16 cellular contexts compared by ENCODE assay signal in the genomic region with DNA sequence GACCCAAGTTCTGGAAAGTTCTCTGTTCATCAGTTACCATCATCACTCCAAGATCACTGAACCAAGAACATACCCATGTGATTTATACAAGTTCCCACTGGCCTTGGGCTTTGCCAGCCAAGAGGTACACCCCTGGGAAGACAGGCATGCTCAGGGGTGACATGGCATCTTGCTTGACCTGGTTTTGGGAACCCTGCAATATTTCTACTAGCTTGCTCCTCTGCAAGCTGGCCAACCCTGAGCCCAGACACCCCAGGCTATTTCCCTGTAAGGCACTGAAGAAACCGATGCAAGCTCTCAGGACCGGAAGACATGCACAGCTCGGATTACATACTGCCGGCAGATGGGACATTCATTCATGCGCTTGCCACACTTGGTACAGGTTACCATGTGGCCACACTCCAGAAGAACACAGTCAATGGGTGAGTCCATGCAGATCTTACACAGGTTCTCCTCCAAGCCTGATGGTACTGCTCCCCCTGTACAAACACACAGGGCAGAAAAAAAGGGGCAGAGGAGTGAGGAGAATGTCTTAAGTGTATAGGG. TPM values are rescaled to one million over a fixed set of nuclear protein-coding genes. Genes with fewer than 3 reads are reported as not detected.
DNase-seq lines count a peak whose midpoint lies in the region; ATAC-seq, FAIRE-seq and TF ChIP-seq lines count a peak whose summit lies in the region.
"Had no signal": no experiment of that assay in that cellular context is flagged by ENCODE, and none has a peak within 500 bp of the region (broad histone marks: within the 10 kb centered on the region; RNA-seq: fewer than 3 reads in every experiment).

No MANE protein-coding gene starts in this region.

- H3K4me3 Mint-ChIP-seq in natural killer cell treated with Interleukin-12 subunit alpha and Interleukin-12 subunit beta and Interleukin-15 and Interleukin-18, amount 100 ng/mL, for 72 hours: no peak overlapping the region
- H3K4me3 Mint-ChIP-seq in natural killer cell: no peak overlapping the region
- no peak overlapping the region for H3K4me3 Mint-ChIP-seq in glutamatergic neuron (ENCODE audit: unreplicated experiment)
- H3K4me3 Mint-ChIP-seq: activated naive CD4-positive, alpha-beta T cell treated with anti-CD3 and anti-CD28 coated beads, Interleukin-2, amount 50 U/mL, for 24 hours had no signal

- H3K36me3 ChIP-seq in stomach: peaks cover 36 to 97% (median 82%) of the 10 kb centered on the region in 4 donors
- peaks cover 10 to 100% (median 12%) of the 10 kb centered on the region in 3 donors for H3K36me3 ChIP-seq in esophagus squamous epithelium
- H3K36me3 ChIP-seq: ovary had no signal

- TF ChIP-seq CTCF in natural killer cell (IDR thresholded peaks at IDR 0.05): no peak
- no peak for TF ChIP-seq CTCF in glutamatergic neuron (IDR thresholded peaks at IDR 0.05; ENCODE audit: partially characterized antibody, unreplicated experiment)
- TF ChIP-seq CTCF in stomach (IDR thresholded peaks at IDR 0.05): no peak
- TF ChIP-seq CTCF in esophagus squamous epithelium (IDR thresholded peaks at IDR 0.05): no peak

- peak in 1 of 2 donors; percentile 17 for ATAC-seq in natural killer cell treated with Interleukin-12 subunit alpha and Interleukin-12 subunit beta and Interleukin-15 and Interleukin-18, amount 100 ng/mL, for 72 hours
- ATAC-seq in natural killer cell: no peak

- H3K27ac Mint-ChIP-seq in natural killer cell treated with Interleukin-12 subunit alpha and Interleukin-12 subunit beta and Interleukin-15 and Interleukin-18, amount 100 ng/mL, for 72 hours: peak overlapping the region; percentile 28 to 39
- no peak overlapping the region for H3K27ac Mint-ChIP-seq in natural killer cell
- H3K27ac Mint-ChIP-seq in glutamatergic neuron (ENCODE audit: unreplicated experiment): peak overlapping the region; percentile 7

- no peaks in the 10 kb centered on the region for H3K9me3 Mint-ChIP-seq in natural killer cell treated with Interleukin-12 subunit alpha and Interleukin-12 subunit beta and Interleukin-15 and Interleukin-18, amount 100 ng/mL, for 72 hours
- H3K9me3 Mint-ChIP-seq in natural killer cell: no peaks in the 10 kb centered on the region
- no peaks in the 10 kb centered on the region for H3K9me3 Mint-ChIP-seq in glutamatergic neuron (ENCODE audit: unreplicated experiment)
- H3K9me3 Mint-ChIP-seq: activated naive CD4-positive, alpha-beta T cell treated with anti-CD3 and anti-CD28 coated beads, Interleukin-2, amount 50 U/mL, for 24 hours had no signal

- H3K27me3 ChIP-seq in stomach (no peaks in the 10 kb centered on the region), esophagus squamous epithelium (no peaks in the 10 kb centered on the region)
- H3K27me3 ChIP-seq: ovary, testis had no signal

- no peak for FAIRE-seq in GM12891 (lab: Jason Lieb, UNC)
- FAIRE-seq: endometrium had no signal

- WGBS in stomach, 5 donors: 71 to 87% (median 75%) methylated on average over 3 to 5 of the region's 5 CpGs
- 70 to 97% methylated on average over 4 to 5 of the region's 5 CpGs for WGBS in esophagus squamous epithelium, 2 donors

- peaks cover 7 to 8% of the 10 kb centered on the region in 2 donors for H3K4me1 Mint-ChIP-seq in natural killer cell treated with Interleukin-12 subunit alpha and Interleukin-12 subunit beta and Interleukin-15 and Interleukin-18, amount 100 ng/mL, for 72 hours (ENCODE audit: low read depth in 2 of 2)
- H3K4me1 Mint-ChIP-seq in natural killer cell: no peaks in the 10 kb centered on the region
- H3K4me1 Mint-ChIP-seq in glutamatergic neuron (ENCODE audit: low read depth, unreplicated experiment): peaks cover 36% of the 10 kb centered on the region

- H3K27ac ChIP-seq in stomach: no peak overlapping the region
- H3K27ac ChIP-seq in esophagus squamous epithelium: no peak overlapping the region
- H3K27ac ChIP-seq: ovary, testis had no signal

- no peak overlapping the region for H3K4me3 ChIP-seq in stomach
- H3K4me3 ChIP-seq in esophagus squamous epithelium: no peak overlapping the region
- H3K4me3 ChIP-seq: ovary, testis had no signal

- H3K4me1 ChIP-seq in stomach (no peaks in the 10 kb centered on the region), esophagus squamous epithelium (peaks cover 0 to 6% (median 0%) of the 10 kb centered on the region in 3 donors)

- intact Hi-C loops in natural killer cell (cut with micrococcal nuclease): no loop called here
- intact Hi-C loops in stomach (cut with DNase I; ENCODE audit: low total_unique reads): no loop called here
- intact Hi-C loops in esophagus squamous epithelium (cut with DNase I): no loop called here

- peaks cover 18% of the 10 kb centered on the region for H3K36me3 Mint-ChIP-seq in natural killer cell treated with Interleukin-12 subunit alpha and Interleukin-12 subunit beta and Interleukin-15 and Interleukin-18, amount 100 ng/mL, for 72 hours
- H3K36me3 Mint-ChIP-seq in natural killer cell (peaks cover 7% of the 10 kb centered on the region), glutamatergic neuron (ENCODE audit: unreplicated experiment) (no peaks in the 10 kb centered on the region)

- TF ChIP-seq POLR2A in stomach (IDR thresholded peaks at IDR 0.05) (no peak), GM12891 (IDR thresholded peaks at IDR 0.05; ENCODE audit: low read depth, low read length) (no peak), esophagus squamous epithelium (IDR thresholded peaks at IDR 0.05) (no peak)

- no peak for DNase-seq in natural killer cell treated with Interleukin-12 subunit alpha and Interleukin-12 subunit beta and Interleukin-15 and Interleukin-18, amount 100 ng/mL, for 72 hours (ENCODE audit: low spot score)
- DNase-seq in natural killer cell: no peak
- peak; percentile 30 for DNase-seq in NCI-H510A treated with DMSO at 0.1 percent for 48 hours (lab: John Stamatoyannopoulos, UW)
- DNase-seq in glutamatergic neuron: no peak
- no peak for DNase-seq in stomach
- no peak for DNase-seq in GM12891 (ENCODE audit: insufficient read length, low spot score)
- DNase-seq in esophagus squamous epithelium (lab: John Stamatoyannopoulos, UW): no peak
- DNase-seq in mucosa of gallbladder (ENCODE audit: low spot score): no peak
- DNase-seq: central memory CD4-positive, alpha-beta T cell; foreskin melanocyte; mesendoderm; NCI-H1930; ovary; testis had no signal

- TF ChIP-seq EP300 in stomach (IDR thresholded peaks at IDR 0.05): no peak

- no peaks in the 10 kb centered on the region for H3K27me3 Mint-ChIP-seq in natural killer cell treated with Interleukin-12 subunit alpha and Interleukin-12 subunit beta and Interleukin-15 and Interleukin-18, amount 100 ng/mL, for 72 hours
- H3K27me3 Mint-ChIP-seq in natural killer cell (ENCODE audit: low read depth in 2 of 2): no peaks in the 10 kb centered on the region
- H3K27me3 Mint-ChIP-seq in glutamatergic neuron (ENCODE audit: unreplicated experiment): peaks cover 9% of the 10 kb centered on the region
- H3K27me3 Mint-ChIP-seq: activated naive CD4-positive, alpha-beta T cell treated with anti-CD3 and anti-CD28 coated beads, Interleukin-2, amount 50 U/mL, for 24 hours had no signal

- H3K9me3 ChIP-seq in stomach: no peaks in the 10 kb centered on the region
- no peaks in the 10 kb centered on the region for H3K9me3 ChIP-seq in esophagus squamous epithelium
- H3K9me3 ChIP-seq: ovary, testis had no signal

TF ChIP-seq in GM12891, 5 proteins besides CTCF, POLR2A, EP300 and RAD21:
- no peak for TF ChIP-seq TAF1 (IDR thresholded peaks at IDR 0.05; ENCODE audit: low read depth, low read length)

RNA-seq across cellular contexts. Expression of a gene that starts 31.4 kb away (rescaled TPM):
- 10 to 100 TPM; 65.8 to 89.4 TPM for total RNA-seq in natural killer cell treated with Interleukin-12 subunit alpha and Interleukin-12 subunit beta and Interleukin-15 and Interleukin-18, amount 100 ng/mL, for 72 hours
- total RNA-seq in natural killer cell (10 to 100 TPM; 70.2 to 83.7 (median 72.0) TPM), glutamatergic neuron (ENCODE audit: unreplicated experiment) (93.3 TPM), stomach (100 to 1,000 TPM in 1 of 5 donors, 10 to 100 TPM in 4; 20.3 to 212 (median 39.5) TPM), esophagus squamous epithelium (10 to 100 TPM; 18.9 to 32.6 (median 26.6) TPM), mucosa of gallbladder (39.1 TPM)
- 1 to 10 TPM; 4.7 to 7.8 (median 5.8) TPM for polyA plus RNA-seq in stomach
- polyA plus RNA-seq in GM12891 (2012; ENCODE audit: low read depth, missing spikeins): 9.5 TPM

RNA-seq across cellular contexts. Expression of a gene that starts 50.4 kb away (rescaled TPM):
- 10 to 100 TPM; 21.0 to 29.5 TPM for total RNA-seq in natural killer cell treated with Interleukin-12 subunit alpha and Interleukin-12 subunit beta and Interleukin-15 and Interleukin-18, amount 100 ng/mL, for 72 hours
- total RNA-seq in natural killer cell (10 to 100 TPM; 33.2 to 44.4 (median 34.3) TPM), glutamatergic neuron (ENCODE audit: unreplicated experiment) (19.1 TPM), stomach (10 to 100 TPM in 2 of 5 donors, 1 to 10 TPM in 3; 7.7 to 20.2 (median 8.5) TPM), esophagus squamous epithelium (10 to 100 TPM in 2 of 4 donors, 1 to 10 TPM in 2; 6.1 to 13.4 (median 9.2) TPM), mucosa of gallbladder (12.0 TPM)
- 10 to 100 TPM in 1 of 3 donors, 1 to 10 TPM in 2; 9.0 to 10.7 (median 9.8) TPM for polyA plus RNA-seq in stomach
- polyA plus RNA-seq in GM12891 (2012; ENCODE audit: low read depth, missing spikeins): 7.4 TPM

RNA-seq across cellular contexts. Expression of a gene that starts 50.5 kb away (rescaled TPM):
- total RNA-seq in natural killer cell treated with Interleukin-12 subunit alpha and Interleukin-12 subunit beta and Interleukin-15 and Interleukin-18, amount 100 ng/mL, for 72 hours: 1 to 10 TPM in 1 of 2 donors, under 1 TPM in 1; 0.45 to 1.9 TPM
- 1 to 10 TPM; 4.1 to 4.7 (median 4.3) TPM for total RNA-seq in natural killer cell
- total RNA-seq in glutamatergic neuron (ENCODE audit: unreplicated experiment): 2.4 TPM
- total RNA-seq in stomach: 1 to 10 TPM in 2 of 5 donors, under 1 TPM in 1, not detected in 2; 0.45 to 8.6 (median 4.5) TPM
- 1 to 10 TPM in 2 of 3 donors, under 1 TPM in 1; 0.56 to 1.5 (median 1.4) TPM for polyA plus RNA-seq in stomach
- polyA plus RNA-seq in GM12891 (2012; ENCODE audit: low read depth, missing spikeins): 3.5 TPM
- 1 to 10 TPM in 2 of 4 donors, under 1 TPM in 2; 0.34 to 3.1 (median 1.4) TPM for total RNA-seq in esophagus squamous epithelium
- 1.2 TPM for total RNA-seq in mucosa of gallbladder

RNA-seq across cellular contexts. Expression of a gene that starts 51.8 kb away (rescaled TPM):
- total RNA-seq in natural killer cell treated with Interleukin-12 subunit alpha and Interleukin-12 subunit beta and Interleukin-15 and Interleukin-18, amount 100 ng/mL, for 72 hours: 10 to 100 TPM; 87.6 to 91.5 TPM
- 10 to 100 TPM; 50.0 to 86.6 (median 75.9) TPM for total RNA-seq in natural killer cell
- 16.5 TPM for total RNA-seq in glutamatergic neuron (ENCODE audit: unreplicated experiment)
- 10 to 100 TPM; 10.7 to 31.0 (median 20.4) TPM for total RNA-seq in stomach
- polyA plus RNA-seq in stomach: 10 to 100 TPM in 1 of 3 donors, 1 to 10 TPM in 2; 6.2 to 14.5 (median 7.2) TPM
- 18.7 TPM for polyA plus RNA-seq in GM12891 (2012; ENCODE audit: low read depth, missing spikeins)
- total RNA-seq in esophagus squamous epithelium: 10 to 100 TPM; 31.7 to 64.0 (median 56.2) TPM
- total RNA-seq in mucosa of gallbladder: 45.4 TPM

Comparison
In these comparisons a context has a peak if more than half of its experiments do, and no peak if none do; other contexts are left out.
1. H3K27ac Mint-ChIP-seq: peak in natural killer cell treated with Interleukin-12 subunit alpha and Interleukin-12 subunit beta and Interleukin-15 and Interleukin-18, amount 100 ng/mL, for 72 hours (2 of 2) and glutamatergic neuron (single experiment); none in natural killer cell (0 of 2).